In genomic region chr17:29148790-29149430, GRCh38 we compare ENCODE assay signal across 8 cellular contexts. TPM values are rescaled to one million over a fixed set of nuclear protein-coding genes. Genes with fewer than 3 reads are reported as not detected.
DNase-seq lines count a peak whose midpoint lies in the region; ATAC-seq and TF ChIP-seq lines count a peak whose summit lies in the region.

No MANE protein-coding gene starts in this region.

- intact Hi-C loops in activated CD4-positive, alpha-beta memory T cell treated with anti-CD3 and anti-CD28 coated beads for 36 hours (cut with micrococcal nuclease) = loop anchor here (1.0 to 10.0 kb wide), 5 partner anchors 31 to 416 kb away; partner anchors contain the start of genes ABHD15, MYO18A, TAOK1 and TP53I13
- intact Hi-C loops in lower lobe of right lung (cut with DNase I) = loop anchor here (5.0 kb wide), 1 partner anchor 68 kb away; no protein-coding TSS in a partner anchor

- H3K4me3 ChIP-seq in duodenal mucosa (ENCODE audit: low read depth in 1 of 2, low read length in 2 of 2) (peak overlapping the region; percentile 64 to 72), lower lobe of right lung (peak overlapping the region; percentile 58)

- H3K27me3 Mint-ChIP-seq in activated CD4-positive, alpha-beta memory T cell treated with anti-CD3 and anti-CD28 coated beads for 36 hours = no peaks in the 10 kb centered on the region

- H3K27ac ChIP-seq in duodenal mucosa (ENCODE audit: low read depth, low read length) (peak overlapping the region; percentile 41), lower lobe of right lung (peak overlapping the region; percentile 86)

- H3K36me3 ChIP-seq in duodenal mucosa (ENCODE audit: control insufficient read depth in 1 of 2, insufficient read depth in 2 of 2, low read length in 2 of 2) (no peaks in the 10 kb centered on the region), lower lobe of right lung (no peaks in the 10 kb centered on the region)

- DNase-seq in CD1c-positive myeloid dendritic cell (ENCODE audit: extremely low spot score) (peak; percentile 95), NCI-H748 treated with DMSO at 0.1 percent for 48 hours (lab: John Stamatoyannopoulos, UW) (peak; percentile 95), lower lobe of right lung (peak; percentile 96)
- DNase-seq in activated CD4-positive, alpha-beta memory T cell treated with anti-CD3 and anti-CD28 coated beads for 36 hours = peak; percentile 96
- peak; percentile 72 to 90 (median 84) for DNase-seq in stimulated activated CD4-positive, alpha-beta T cell treated with anti-CD3 and anti-CD28 coated beads, TNF-alpha, amount 100 ng/mL, for 1 hour (ENCODE audit: low read depth in 3 of 3, low spot score in 1 of 3)

- H3K4me3 Mint-ChIP-seq in activated CD4-positive, alpha-beta memory T cell treated with anti-CD3 and anti-CD28 coated beads for 36 hours = peak overlapping the region; percentile 70

- H3K9me3 Mint-ChIP-seq in activated CD4-positive, alpha-beta memory T cell treated with anti-CD3 and anti-CD28 coated beads for 36 hours = no peaks in the 10 kb centered on the region

- H3K4me1 ChIP-seq in duodenal mucosa (ENCODE audit: control insufficient read depth in 1 of 2, insufficient read depth in 2 of 2, low read length in 2 of 2) (peaks cover 31% of the 10 kb centered on the region in 2 donors), lower lobe of right lung (peaks cover 58% of the 10 kb centered on the region)

- TF ChIP-seq CTCF in lower lobe of right lung (IDR thresholded peaks at IDR 0.05) = peak; percentile 98

- no peaks in the 10 kb centered on the region for H3K27me3 ChIP-seq in duodenal mucosa (ENCODE audit: control insufficient read depth in 1 of 2, insufficient read depth in 2 of 2, low read length in 2 of 2)
- no peaks in the 10 kb centered on the region for H3K27me3 ChIP-seq in lower lobe of right lung (ENCODE audit: low read depth)

- peak overlapping the region; percentile 75 for H3K27ac Mint-ChIP-seq in activated CD4-positive, alpha-beta memory T cell treated with anti-CD3 and anti-CD28 coated beads for 36 hours

- H3K9ac ChIP-seq in duodenal mucosa (ENCODE audit: low read depth in 1 of 2, low read length in 2 of 2) = peak overlapping the region; percentile 59 to 73

- H3K9me3 ChIP-seq in duodenal mucosa (ENCODE audit: control insufficient read depth in 1 of 2, low read length in 2 of 2) (no peaks in the 10 kb centered on the region), lower lobe of right lung (no peaks in the 10 kb centered on the region)

- CTCF ChIA-PET in activated CD4-positive, alpha-beta memory T cell treated with anti-CD3 and anti-CD28 coated beads for 36 hours (lab: Charles Lee) = interaction anchor here (0.6 to 15.0 kb wide), 39 partner anchors 10 to 1728 kb away, joined by 3 to 394 read pairs (median 5); partner anchors contain the start of genes MYO18A and NUFIP2

- POLR2A ChIA-PET in activated CD4-positive, alpha-beta memory T cell treated with anti-CD3 and anti-CD28 coated beads for 36 hours (lab: Charles Lee) = interaction anchor here (0.5 to 2.0 kb wide), 8 partner anchors 10 to 145 kb away, joined by 3 to 20 read pairs (median 4); partner anchors contain the start of genes MYO18A and NUFIP2

- peak; percentile 82 for ATAC-seq in GM19328 (IDR thresholded peaks at IDR 0.05; ENCODE audit: unreplicated experiment)
- peak; percentile 78 for ATAC-seq in HG03469 (IDR thresholded peaks at IDR 0.05; ENCODE audit: unreplicated experiment)
- ATAC-seq in lower lobe of right lung = peak; percentile 95 to 98

- peaks cover 46% of the 10 kb centered on the region for H3K4me1 Mint-ChIP-seq in activated CD4-positive, alpha-beta memory T cell treated with anti-CD3 and anti-CD28 coated beads for 36 hours (ENCODE audit: low read depth)

- H3K36me3 Mint-ChIP-seq in activated CD4-positive, alpha-beta memory T cell treated with anti-CD3 and anti-CD28 coated beads for 36 hours = no peaks in the 10 kb centered on the region

RNA-seq across cellular contexts. Expression of gene MYO18A, which starts 31.3 kb away (rescaled TPM):
- 10 to 100 TPM; 46.3 to 47.1 TPM for total RNA-seq in activated CD4-positive, alpha-beta memory T cell treated with anti-CD3 and anti-CD28 coated beads for 36 hours
- total RNA-seq in lower lobe of right lung = 59.5 TPM

Comparison
In these comparisons a context has a peak if more than half of its experiments do, and no peak if none do; other contexts are left out.
1. Peak in every context shown above with its lines: DNase-seq, ATAC-seq, H3K4me3 ChIP-seq and H3K27ac ChIP-seq.